ENCODE assay signal across 1 cellular context in genomic region chr12:122350444-122350843, GRCh38.
TF ChIP-seq lines count a peak whose summit lies in the region.

No MANE protein-coding gene starts in this region.

TF ChIP-seq in HepG2, 621 proteins besides CTCF, POLR2A, EP300 and RAD21 (continued from another document):
- TF ChIP-seq, protein P1, sequence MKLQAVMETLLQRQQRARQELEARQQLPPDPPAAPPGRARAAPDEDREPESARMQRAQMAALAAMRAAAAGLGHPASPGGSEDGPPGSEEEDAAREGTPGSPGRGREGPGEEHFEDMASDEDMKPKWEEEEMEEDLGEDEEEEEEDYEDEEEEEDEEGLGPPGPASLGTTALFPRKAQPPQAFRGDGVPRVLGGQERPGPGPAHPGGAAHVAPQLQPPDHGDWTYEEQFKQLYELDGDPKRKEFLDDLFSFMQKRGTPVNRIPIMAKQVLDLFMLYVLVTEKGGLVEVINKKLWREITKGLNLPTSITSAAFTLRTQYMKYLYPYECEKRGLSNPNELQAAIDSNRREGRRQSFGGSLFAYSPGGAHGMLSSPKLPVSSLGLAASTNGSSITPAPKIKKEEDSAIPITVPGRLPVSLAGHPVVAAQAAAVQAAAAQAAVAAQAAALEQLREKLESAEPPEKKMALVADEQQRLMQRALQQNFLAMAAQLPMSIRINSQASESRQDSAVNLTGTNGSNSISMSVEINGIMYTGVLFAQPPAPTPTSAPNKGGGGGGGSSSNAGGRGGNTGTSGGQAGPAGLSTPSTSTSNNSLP (IDR thresholded peaks at IDR 0.05; ENCODE audit: low read depth, low read length), result no peak
- TF ChIP-seq ZNF83 (CRISPR knock-in tag; IDR thresholded peaks at IDR 0.05; ENCODE audit: borderline replicate concordance) (no peak), NR2F2 (IDR thresholded peaks at IDR 0.05; ENCODE audit: borderline replicate concordance, low read depth) (no peak), ZNF567 (CRISPR knock-in tag; IDR thresholded peaks at IDR 0.05; ENCODE audit: borderline replicate concordance) (no peak), ZNF7 (CRISPR knock-in tag; IDR thresholded peaks at IDR 0.05) (no peak), ZNF234 (CRISPR knock-in tag; conservative IDR thresholded peaks at IDR 0.05) (no peak), ELF1 (CRISPR knock-in tag; IDR thresholded peaks at IDR 0.05) (no peak)
- TF ChIP-seq, protein P2, sequence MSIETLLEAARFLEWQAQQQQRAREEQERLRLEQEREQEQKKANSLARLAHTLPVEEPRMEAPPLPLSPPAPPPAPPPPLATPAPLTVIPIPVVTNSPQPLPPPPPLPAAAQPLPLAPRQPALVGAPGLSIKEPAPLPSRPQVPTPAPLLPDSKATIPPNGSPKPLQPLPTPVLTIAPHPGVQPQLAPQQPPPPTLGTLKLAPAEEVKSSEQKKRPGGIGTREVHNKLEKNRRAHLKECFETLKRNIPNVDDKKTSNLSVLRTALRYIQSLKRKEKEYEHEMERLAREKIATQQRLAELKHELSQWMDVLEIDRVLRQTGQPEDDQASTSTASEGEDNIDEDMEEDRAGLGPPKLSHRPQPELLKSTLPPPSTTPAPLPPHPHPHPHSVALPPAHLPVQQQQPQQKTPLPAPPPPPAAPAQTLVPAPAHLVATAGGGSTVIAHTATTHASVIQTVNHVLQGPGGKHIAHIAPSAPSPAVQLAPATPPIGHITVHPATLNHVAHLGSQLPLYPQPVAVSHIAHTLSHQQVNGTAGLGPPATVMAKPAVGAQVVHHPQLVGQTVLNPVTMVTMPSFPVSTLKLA (IDR thresholded peaks at IDR 0.05), result no peak
- TF ChIP-seq, protein P3, sequence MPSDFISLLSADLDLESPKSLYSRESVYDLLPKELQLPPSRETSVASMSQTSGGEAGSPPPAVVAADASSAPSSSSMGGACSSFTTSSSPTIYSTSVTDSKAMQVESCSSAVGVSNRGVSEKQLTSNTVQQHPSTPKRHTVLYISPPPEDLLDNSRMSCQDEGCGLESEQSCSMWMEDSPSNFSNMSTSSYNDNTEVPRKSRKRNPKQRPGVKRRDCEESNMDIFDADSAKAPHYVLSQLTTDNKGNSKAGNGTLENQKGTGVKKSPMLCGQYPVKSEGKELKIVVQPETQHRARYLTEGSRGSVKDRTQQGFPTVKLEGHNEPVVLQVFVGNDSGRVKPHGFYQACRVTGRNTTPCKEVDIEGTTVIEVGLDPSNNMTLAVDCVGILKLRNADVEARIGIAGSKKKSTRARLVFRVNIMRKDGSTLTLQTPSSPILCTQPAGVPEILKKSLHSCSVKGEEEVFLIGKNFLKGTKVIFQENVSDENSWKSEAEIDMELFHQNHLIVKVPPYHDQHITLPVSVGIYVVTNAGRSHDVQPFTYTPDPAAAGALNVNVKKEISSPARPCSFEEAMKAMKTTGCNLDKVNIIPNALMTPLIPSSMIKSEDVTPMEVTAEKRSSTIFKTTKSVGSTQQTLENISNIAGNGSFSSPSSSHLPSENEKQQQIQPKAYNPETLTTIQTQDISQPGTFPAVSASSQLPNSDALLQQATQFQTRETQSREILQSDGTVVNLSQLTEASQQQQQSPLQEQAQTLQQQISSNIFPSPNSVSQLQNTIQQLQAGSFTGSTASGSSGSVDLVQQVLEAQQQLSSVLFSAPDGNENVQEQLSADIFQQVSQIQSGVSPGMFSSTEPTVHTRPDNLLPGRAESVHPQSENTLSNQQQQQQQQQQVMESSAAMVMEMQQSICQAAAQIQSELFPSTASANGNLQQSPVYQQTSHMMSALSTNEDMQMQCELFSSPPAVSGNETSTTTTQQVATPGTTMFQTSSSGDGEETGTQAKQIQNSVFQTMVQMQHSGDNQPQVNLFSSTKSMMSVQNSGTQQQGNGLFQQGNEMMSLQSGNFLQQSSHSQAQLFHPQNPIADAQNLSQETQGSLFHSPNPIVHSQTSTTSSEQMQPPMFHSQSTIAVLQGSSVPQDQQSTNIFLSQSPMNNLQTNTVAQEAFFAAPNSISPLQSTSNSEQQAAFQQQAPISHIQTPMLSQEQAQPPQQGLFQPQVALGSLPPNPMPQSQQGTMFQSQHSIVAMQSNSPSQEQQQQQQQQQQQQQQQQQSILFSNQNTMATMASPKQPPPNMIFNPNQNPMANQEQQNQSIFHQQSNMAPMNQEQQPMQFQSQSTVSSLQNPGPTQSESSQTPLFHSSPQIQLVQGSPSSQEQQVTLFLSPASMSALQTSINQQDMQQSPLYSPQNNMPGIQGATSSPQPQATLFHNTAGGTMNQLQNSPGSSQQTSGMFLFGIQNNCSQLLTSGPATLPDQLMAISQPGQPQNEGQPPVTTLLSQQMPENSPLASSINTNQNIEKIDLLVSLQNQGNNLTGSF (CRISPR knock-in tag; IDR thresholded peaks at IDR 0.05), result no peak
